8 cellular contexts compared by ENCODE assay signal in genomic region chr1:52926864-52927218, GRCh38. TPM values are rescaled to one million over a fixed set of nuclear protein-coding genes. Genes with fewer than 3 reads are reported as not detected.
DNase-seq lines count a peak whose midpoint lies in the region; ATAC-seq, FAIRE-seq and TF ChIP-seq lines count a peak whose summit lies in the region.

No MANE protein-coding gene starts in this region.

- H3K79me2 ChIP-seq in HCT116 (ENCODE audit: insufficient read depth, low read length): no peaks in the 10 kb centered on the region
- H3K79me2 ChIP-seq in GM12878 (ENCODE audit: control insufficient read depth, insufficient read depth, low read length): no peaks in the 10 kb centered on the region; the same call in 1 of the 2 replicates

- H3K4me1 ChIP-seq in HCT116 (ENCODE audit: control insufficient read depth in 1 of 2, insufficient read depth in 2 of 2, low read length in 2 of 2) (peaks cover 5 to 22% of the 10 kb centered on the region in 2 experiments; a peak in 3 of 4 replicates), GM12878 (ENCODE audit: control insufficient read depth, insufficient read depth, low read length) (no peaks in the 10 kb centered on the region; the same call in 1 of the 2 replicates), mononuclear cell (ENCODE audit: insufficient read depth, low read length) (peaks cover 20% of the 10 kb centered on the region)

- no TSS peak for BruUV-seq in HCT116 (replicated peaks; lab: Mats Ljungman, UMichigan)
- BruUV-seq in GM12878 (replicated peaks; lab: Mats Ljungman, UMichigan): no TSS peak

- TF ChIP-seq POLR2A in HCT116 (IDR thresholded peaks at IDR 0.05; ENCODE audit: borderline replicate concordance, extremely low read depth, insufficient read depth, insufficient read length): no peak
- TF ChIP-seq POLR2A in GM12878 (IDR thresholded peaks at IDR 0.05; ENCODE audit: low read depth, low read length): no peak

- no peaks in the 10 kb centered on the region for H3K36me3 ChIP-seq in HCT116 (ENCODE audit: control insufficient read depth in 1 of 2, insufficient read depth in 2 of 2, low read length in 2 of 2)
- no peaks in the 10 kb centered on the region for H3K36me3 ChIP-seq in GM12878 (ENCODE audit: control insufficient read depth in 2 of 2, insufficient read depth in 2 of 2, low read length in 1 of 2)

- TF ChIP-seq EP300 in GM12878 (IDR thresholded peaks at IDR 0.05; ENCODE audit: borderline replicate concordance in 1 of 2, control insufficient read depth in 1 of 2, low read depth in 2 of 2, low read length in 2 of 2): no peak

- H3K9ac ChIP-seq in HCT116 (ENCODE audit: low read length) (peak overlapping the region; percentile 67; the same call in 1 of the 2 replicates), GM12878 (ENCODE audit: control insufficient read depth, insufficient read depth, low read length) (no peak overlapping the region)

- no peak overlapping the region for H3K27ac ChIP-seq in HCT116 (ENCODE audit: low read depth, low read length)
- no peak overlapping the region for H3K27ac ChIP-seq in GM12878 (ENCODE audit: control insufficient read depth, insufficient read depth)

- peak overlapping the region; percentile 92 for H3K4me3 ChIP-seq in AG09309 (ENCODE audit: control insufficient read depth, low read depth, low read length)
- H3K4me3 ChIP-seq in HCT116 (replicated peaks in 1 of 2; ENCODE audit: low read depth in 1 of 2, low read length in 2 of 2): peak overlapping the region; percentile 54 to 61
- H3K4me3 ChIP-seq in GM12878: peak overlapping the region; percentile 79; the same call in 1 of the 2 replicates
- H3K4me3 ChIP-seq in mononuclear cell (ENCODE audit: low read length): peak overlapping the region; percentile 65

- TF ChIP-seq CTCF in AG09309 (IDR thresholded peaks at IDR 0.05; ENCODE audit: control insufficient read depth, insufficient read depth, low read depth, low read length, missing control alignments) (no peak), HCT116 (IDR thresholded peaks at IDR 0.05 in 2 of 3, conservative IDR thresholded peaks at IDR 0.05 in 1 of 3; ENCODE audit: borderline replicate concordance in 1 of 3, insufficient read depth in 1 of 3, low read depth in 2 of 3, low read length in 2 of 3) (no peak), GM12878 (IDR thresholded peaks at IDR 0.05 in 2 of 3, conservative IDR thresholded peaks at IDR 0.05 in 1 of 3; ENCODE audit: control insufficient read depth in 2 of 3, extremely low read depth in 1 of 3, insufficient read depth in 1 of 3, low read depth in 3 of 3, low read length in 3 of 3) (no peak)

- DNase-seq in AG09309 (ENCODE audit: low read depth) (no peak), HCT116 (ENCODE audit: low read depth, low spot score) (no peak), GM12878 (ENCODE audit: low read depth, low spot score) (no peak), SHP77 (lab: John Stamatoyannopoulos, UW) (no peak)
- DNase-seq in stimulated activated CD4-positive, alpha-beta T cell treated with anti-CD3 and anti-CD28 coated beads, Interleukin-12 subunit alpha, Interleukin-12 subunit beta, amount 100 ng/mL, for 4 hours: no peak

- intact Hi-C loops in HCT116 (cut with micrococcal nuclease) (no loop called here), GM12878 (cut with micrococcal nuclease; ENCODE audit: unreplicated experiment) (no loop called here)

- no peaks in the 10 kb centered on the region for H3K9me2 ChIP-seq in HCT116 (ENCODE audit: insufficient read depth)

- H3K4me2 ChIP-seq in HCT116 (ENCODE audit: low read length) (peak overlapping the region; percentile 78), GM12878 (ENCODE audit: control insufficient read depth, insufficient read depth) (peak overlapping the region; percentile 91)

- peak; percentile 44 for FAIRE-seq in GM12878 (lab: Jason Lieb, UNC)

- H4K20me1 ChIP-seq in HCT116 (ENCODE audit: insufficient read depth): no peaks in the 10 kb centered on the region
- no peaks in the 10 kb centered on the region for H4K20me1 ChIP-seq in GM12878 (ENCODE audit: control insufficient read depth, insufficient read depth)

- H3K27me3 ChIP-seq in HCT116 (ENCODE audit: insufficient read depth, low read length): no peaks in the 10 kb centered on the region
- no peaks in the 10 kb centered on the region for H3K27me3 ChIP-seq in GM12878 (replicated peaks in 1 of 2; ENCODE audit: control insufficient read depth in 2 of 2, insufficient read depth in 2 of 2, low read length in 1 of 2)
- peaks cover 10% of the 10 kb centered on the region for H3K27me3 ChIP-seq in mononuclear cell (ENCODE audit: insufficient read depth, low read length)

- ATAC-seq in HCT116: no peak
- no peak; the same call in 2 of the 3 replicates for ATAC-seq in GM12878
- no peak for ATAC-seq in HG03342 (IDR thresholded peaks at IDR 0.05; ENCODE audit: unreplicated experiment)
- no peak for ATAC-seq in HG03460 (IDR thresholded peaks at IDR 0.05; ENCODE audit: unreplicated experiment)

- SMC1A ChIA-PET in GM12878 (lab: Charles Lee; ENCODE audit: uncharacterized antibody, unreplicated experiment): no interaction called here

- H2AFZ ChIP-seq in HCT116 (ENCODE audit: low read depth, low read length, poor library complexity, severe bottlenecking) (no peak overlapping the region), GM12878 (ENCODE audit: control insufficient read depth, low read depth, low read length) (peak overlapping the region; percentile 94)

- POLR2A ChIA-PET in HCT116 (lab: Charles Lee) (no interaction called here), GM12878 (lab: Charles Lee) (interaction anchor here (0.9 kb wide), 1 partner anchor 521 kb away, joined by 3 read pairs; no protein-coding TSS in a partner anchor)

- 43% methylated on average over 11 of the region's 13 CpGs for WGBS in GM12878 (ENCODE audit: insufficient coverage, insufficient replicate concordance, low lambda C conversion rate, missing lambda C conversion rate)

- in situ Hi-C loops in GM12878 (cut with MboI): no loop called here

- CTCF ChIA-PET in HCT116 (lab: Charles Lee): no interaction called here
- CTCF ChIA-PET in GM12878 (lab: Yijun Ruan, JAX): no interaction called here

- RAD21 ChIA-PET in HCT116 (lab: Charles Lee; ENCODE audit: low non-redundant PET in 1 of 2, low total read pairs in 2 of 2, uncharacterized antibody in 2 of 2, unreplicated experiment in 2 of 2) (no interaction called here), GM12878 (lab: Charles Lee; ENCODE audit: unreplicated experiment) (no interaction called here)

- H3K9me3 ChIP-seq in HCT116 (ENCODE audit: control insufficient read depth in 1 of 2, insufficient read depth in 1 of 2, low read depth in 1 of 2, low read length in 2 of 2) (no peaks in the 10 kb centered on the region), GM12878 (replicated peaks; ENCODE audit: control insufficient read depth, insufficient read depth, low read length) (no peaks in the 10 kb centered on the region), mononuclear cell (ENCODE audit: low read depth, low read length) (no peaks in the 10 kb centered on the region)

- TF ChIP-seq RAD21 in HCT116 (IDR thresholded peaks at IDR 0.05; ENCODE audit: low read depth) (no peak), GM12878 (IDR thresholded peaks at IDR 0.05; ENCODE audit: insufficient read depth, low read depth, low read length) (no peak)

TF ChIP-seq in HCT116, 20 proteins besides CTCF, POLR2A, EP300 and RAD21 (continues in another document):
- TF ChIP-seq EZH2 (IDR thresholded peaks at IDR 0.05): no peak

TF ChIP-seq in GM12878, 131 proteins besides CTCF, POLR2A, EP300 and RAD21 (continues in another document):
- TF ChIP-seq ZNF24 (IDR thresholded peaks at IDR 0.05) (no peak), BACH1 (IDR thresholded peaks at IDR 0.05; ENCODE audit: borderline replicate concordance) (no peak), TARDBP (IDR thresholded peaks at IDR 0.05; ENCODE audit: borderline replicate concordance) (no peak), IKZF2 (IDR thresholded peaks at IDR 0.05) (no peak), JUND (IDR thresholded peaks at IDR 0.05; ENCODE audit: low read depth, low read length) (no peak)

RNA-seq across cellular contexts. Expression of gene SCP2, which starts 0.2 kb away (rescaled TPM):
- total RNA-seq in HCT116 (2021; ENCODE audit: unreplicated experiment) (62.0 TPM), GM12878 (2014; rRNA removed) (74.3 and 96.9 TPM in 2 replicates), GM12878 (2014; rRNA removed; fragmentation: Illumina TruSeq; extraction: Trizol) (125 and 126 TPM in 2 replicates), GM12878 (2021) (77.6 and 79.7 TPM in 2 replicates), mononuclear cell (76.3 TPM)
- polyA plus RNA-seq in HCT116 (2012): 28.0 and 34.3 TPM in 2 replicates
- 28.6 and 32.9 TPM in 2 replicates for total RNA-seq in GM12878 (2013; cell fraction: nucleolus; rRNA removed)
- polyA plus RNA-seq in GM12878 (2011; ENCODE audit: low read depth): 100 TPM
- polyA plus RNA-seq in GM12878 (2011; rRNA removed) (116 and 183 TPM in 2 replicates), GM12878 (2014; fragmentation: Illumina TruSeq; extraction: Trizol) (128 and 165 TPM in 2 replicates), GM12878 (2014; fragmentation: Nextera tagmentation; extraction: Ambion mirVana) (100 to 1,000 TPM; 216 to 327 TPM), GM12878 (2014; rRNA removed) (73.2 and 75.6 TPM in 2 replicates), GM12878 (2016; fragmentation: Nextera tagmentation; extraction: Ambion mirVana) (100 to 1,000 TPM; 156 to 161 TPM)
- polyA plus RNA-seq in GM12878 (2011; cell fraction: cytosol; rRNA removed): 32.6 and 35.5 TPM in 2 replicates
- 31.1 and 33.9 TPM in 2 replicates for polyA plus RNA-seq in GM12878 (2011; cell fraction: nucleus; rRNA removed)
- 65.6 and 81.8 TPM in 2 replicates for polyA plus RNA-seq in GM12878 (2012)
- 31.3 and 37.3 TPM in 2 replicates for polyA minus RNA-seq in GM12878 (2011; rRNA and poly(A)+ RNA removed)
- 19.6 and 21.4 TPM in 2 replicates for polyA minus RNA-seq in GM12878 (2011; cell fraction: cytosol; rRNA and poly(A)+ RNA removed)
- 10.8 and 11.2 TPM in 2 replicates for polyA minus RNA-seq in GM12878 (2011; cell fraction: nucleus; rRNA and poly(A)+ RNA removed)

RNA-seq across cellular contexts. Expression of gene ECHDC2, which starts 5.3 kb away (rescaled TPM):
- total RNA-seq in HCT116 (2021; ENCODE audit: unreplicated experiment) (50.4 TPM), GM12878 (2014; rRNA removed) (4.4 and 6.9 TPM in 2 replicates), GM12878 (2014; rRNA removed; fragmentation: Illumina TruSeq; extraction: Trizol) (4.3 and 5.6 TPM in 2 replicates), GM12878 (2021) (5.8 and 6.6 TPM in 2 replicates), mononuclear cell (25.5 TPM)
- polyA plus RNA-seq in HCT116 (2012): 38.2 and 45.8 TPM in 2 replicates
- total RNA-seq in GM12878 (2013; cell fraction: nucleolus; rRNA removed): 85.9 and 89.7 TPM in 2 replicates
- polyA plus RNA-seq in GM12878 (2011; ENCODE audit: low read depth): 15.0 TPM
- polyA plus RNA-seq in GM12878 (2011; rRNA removed) (16.3 and 17.0 TPM in 2 replicates), GM12878 (2014; fragmentation: Illumina TruSeq; extraction: Trizol) (3.0 and 7.9 TPM in 2 replicates), GM12878 (2014; fragmentation: Nextera tagmentation; extraction: Ambion mirVana) (1 to 10 TPM; 1.3 to 1.4 TPM), GM12878 (2014; rRNA removed) (12.6 and 14.5 TPM in 2 replicates), GM12878 (2016; fragmentation: Nextera tagmentation; extraction: Ambion mirVana) (1 to 10 TPM; 3.4 to 4.4 TPM)
- polyA plus RNA-seq in GM12878 (2011; cell fraction: cytosol; rRNA removed): 12.0 and 18.5 TPM in 2 replicates
- polyA plus RNA-seq in GM12878 (2011; cell fraction: nucleus; rRNA removed): 67.5 and 71.7 TPM in 2 replicates
- polyA plus RNA-seq in GM12878 (2012): 26.3 and 33.3 TPM in 2 replicates
- polyA minus RNA-seq in GM12878 (2011; rRNA and poly(A)+ RNA removed): 9.0 and 15.5 TPM in 2 replicates
- polyA minus RNA-seq in GM12878 (2011; cell fraction: cytosol; rRNA and poly(A)+ RNA removed): 2.9 and 3.8 TPM in 2 replicates
- 8.7 and 12.5 TPM in 2 replicates for polyA minus RNA-seq in GM12878 (2011; cell fraction: nucleus; rRNA and poly(A)+ RNA removed)
